Comparison of ENCODE assay signal across 20 cellular contexts in the genomic region with DNA sequence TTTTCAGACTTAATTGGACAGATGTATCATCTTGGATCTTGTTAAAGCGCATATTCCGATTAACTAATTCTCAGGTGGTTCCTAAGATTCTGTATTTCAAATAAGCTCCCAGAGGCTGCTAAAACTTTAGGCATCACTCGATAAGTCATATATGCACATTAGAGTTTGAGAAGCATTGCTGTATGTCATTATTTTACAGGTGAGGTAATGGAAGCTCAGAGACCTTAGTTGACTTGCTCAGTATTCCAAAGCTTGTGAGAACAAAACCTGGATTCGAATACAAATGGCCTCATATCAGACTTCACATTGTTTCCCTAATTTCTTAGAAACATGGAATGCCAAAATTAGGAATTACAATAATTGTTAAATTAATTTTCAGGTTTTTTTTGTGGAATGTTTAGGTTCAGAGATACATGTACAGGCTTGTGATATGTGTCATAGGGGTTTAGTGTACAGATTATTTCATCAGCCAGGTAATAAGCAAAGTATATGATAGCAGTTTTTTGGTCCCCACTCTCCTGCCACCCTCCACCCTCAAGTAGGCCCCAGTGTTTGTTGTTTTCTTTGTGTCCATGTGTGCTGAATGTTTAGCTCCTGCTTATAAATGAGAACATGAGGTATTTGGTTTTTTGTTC.
"Had no signal": no experiment of that assay in that cellular context is flagged by ENCODE, and none has a peak within 500 bp of the region (broad histone marks: within the 10 kb centered on the region; RNA-seq: fewer than 3 reads in every experiment).

No MANE protein-coding gene starts in this region.

- H3K27me3 ChIP-seq: neural progenitor cell, ovary, right atrium auricular region, sigmoid colon had no signal

- ATAC-seq: left lobe of liver; lower lobe of right lung; natural killer cell treated with Interleukin-12 subunit alpha and Interleukin-12 subunit beta and Interleukin-15 and Interleukin-18, amount 100 ng/mL, for 72 hours had no signal

- H3K4me3 ChIP-seq: lower lobe of right lung, neural progenitor cell, ovary, right atrium auricular region, sigmoid colon, skin epidermis had no signal

- DNase-seq: effector memory CD4-positive, alpha-beta T cell; erythroblast; foreskin melanocyte; head of caudate nucleus; hippocampal formation; kidney glomerular epithelial cell; lower lobe of right lung; mesenchymal stem cell; midbrain; nucleus accumbens; ovary; sigmoid colon; stimulated activated CD4-positive, alpha-beta T cell treated with anti-CD3 and anti-CD28 coated beads, Interleukin-2, amount 100 ng/mL, for 24 hours; stimulated activated CD4-positive, alpha-beta T cell treated with anti-CD3 and anti-CD28 coated beads, Interleukin-4, amount 100 ng/mL, for 4 hours; stimulated activated naive CD4-positive, alpha-beta T cell had no signal

- H3K4me1 ChIP-seq: lower lobe of right lung, neural progenitor cell, right atrium auricular region, sigmoid colon had no signal

- H2AFZ ChIP-seq: neural progenitor cell had no signal

- H3K36me3 ChIP-seq: lower lobe of right lung, ovary, right atrium auricular region, sigmoid colon had no signal

- H3K27ac ChIP-seq: lower lobe of right lung, neural progenitor cell, ovary, right atrium auricular region, sigmoid colon, skin epidermis had no signal

- H3K9ac ChIP-seq: neural progenitor cell had no signal

- H3K9me3 ChIP-seq: ovary had no signal

- H3K4me2 ChIP-seq: neural progenitor cell had no signal
